1 cellular context compared by ENCODE assay signal in genomic region chr6:15401120-15401519, GRCh38.
TF ChIP-seq lines count a peak whose summit lies in the region.

No MANE protein-coding gene starts in this region.

TF ChIP-seq in WTC11, 78 proteins besides CTCF, POLR2A, EP300 and RAD21 (continued from another document):
- no peak for TF ChIP-seq ATF6 (CRISPR knock-in tag; IDR thresholded peaks at IDR 0.05)
